In genomic region chr6:43729537-43729936, GRCh38 we compare ENCODE assay signal across 21 cellular contexts.
"Had no signal": no experiment of that assay in that cellular context is flagged by ENCODE, and none has a peak within 500 bp of the region (broad histone marks: within the 10 kb centered on the region; RNA-seq: fewer than 3 reads in every experiment).

No MANE protein-coding gene starts in this region.

- H3K4me3 ChIP-seq: dorsolateral prefrontal cortex, lung, pancreas, prostate gland, tibial nerve had no signal

- H3K36me3 ChIP-seq: pancreas, prostate gland, tibial nerve had no signal

- DNase-seq: central memory CD4-positive, alpha-beta T cell; cortex of kidney; dorsolateral prefrontal cortex; effector memory CD4-positive, alpha-beta T cell; foreskin keratinocyte; kidney; left cardiac atrium; left ventricle myocardium superior; mesenchymal stem cell; midbrain; naive B cell; occipital lobe; pancreas; retina; stimulated activated CD4-positive, alpha-beta T cell treated with anti-CD3 and anti-CD28 coated beads, Interleukin-4, amount 100 ng/mL, for 1 hour; stimulated activated CD8-positive, alpha-beta memory T cell treated with anti-CD3 and anti-CD28 coated beads, Interleukin-4, amount 100 ng/mL, for 48 hours; stimulated activated naive CD8-positive, alpha-beta T cell treated with anti-CD3 and anti-CD28 coated beads, Interleukin-15, Interleukin-2, amounts not matched to agents 100 U/mL and 50 U/mL, for 24 hours had no signal

- H3K27me3 ChIP-seq: foreskin keratinocyte, pancreas, tibial nerve had no signal

- H3K4me1 ChIP-seq: pancreas had no signal

- H3K9me3 ChIP-seq: pancreas, prostate gland had no signal

- ATAC-seq: foreskin keratinocyte; left ventricle myocardium superior; pancreas; stimulated activated effector memory CD8-positive, alpha-beta T cell treated with anti-CD3 and anti-CD28 coated beads, Interleukin-12 subunit alpha, Interleukin-12 subunit beta, amount 100 ng/mL, for 72 hours; stimulated activated naive CD8-positive, alpha-beta T cell treated with anti-CD3 and anti-CD28 coated beads, Interleukin-15, Interleukin-2, amounts not matched to agents 100 U/mL and 50 U/mL, for 24 hours had no signal

- H3K27ac ChIP-seq: dorsolateral prefrontal cortex, foreskin keratinocyte, pancreas, tibial nerve had no signal
